Comparison of ENCODE assay signal across 36 cellular contexts in the genomic region with DNA sequence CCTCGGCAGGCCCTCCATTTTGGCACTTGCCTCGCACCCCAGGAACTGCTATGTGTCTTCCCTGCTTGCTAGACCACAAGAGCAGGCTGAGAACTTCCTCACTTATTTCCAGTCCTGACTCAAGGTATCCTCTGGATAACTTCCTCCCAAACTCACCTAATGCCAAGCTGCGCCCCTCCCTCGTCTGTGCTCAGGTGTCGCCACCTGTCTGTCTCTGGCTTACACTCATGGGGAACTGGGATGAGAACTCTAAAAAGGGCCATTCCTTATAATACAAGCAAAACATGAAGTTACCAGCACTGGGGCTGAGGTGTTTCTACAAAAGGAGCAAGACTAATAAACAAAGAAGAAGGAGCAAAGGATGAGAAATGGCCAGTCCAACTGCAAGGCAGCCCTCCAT.
"Had no signal": no experiment of that assay in that cellular context is flagged by ENCODE, and none has a peak within 500 bp of the region (broad histone marks: within the 10 kb centered on the region; RNA-seq: fewer than 3 reads in every experiment).

No MANE protein-coding gene starts in this region.

- DNase-seq: activated CD4-positive, alpha-beta memory T cell treated with anti-CD3 and anti-CD28 coated beads for 36 hours; activated CD4-positive, alpha-beta T cell treated with anti-CD3 and anti-CD28 coated beads for 1 hour; activated CD4-positive, alpha-beta T cell treated with anti-CD3 and anti-CD28 coated beads for 36 hours; activated CD4-positive, alpha-beta T cell treated with anti-CD3 and anti-CD28 coated beads for 48 hours; activated CD4-positive, alpha-beta T cell treated with anti-CD3 and anti-CD28 coated beads, Interleukin-2, amount 50 U/mL, for 1 hour; activated CD4-positive, alpha-beta T cell treated with anti-CD3 and anti-CD28 coated beads, Interleukin-2, amount 50 U/mL, for 4 hours; activated CD4-positive, CD25-positive, alpha-beta regulatory T cell; activated CD8-positive, alpha-beta memory T cell treated with anti-CD3 and anti-CD28 coated beads, Interleukin-2, amount 50 U/mL, for 4 hours; activated CD8-positive, alpha-beta T cell treated with anti-CD3 and anti-CD28 coated beads for 36 hours; activated effector memory CD4-positive, alpha-beta T cell treated with anti-CD3 and anti-CD28 coated beads, Interleukin-2, amount 50 U/mL, for 16 hours; activated gamma-delta T cell treated with Interleukin-2 at 50 U/mL for 16 hours; activated naive CD4-positive, alpha-beta T cell; activated naive CD4-positive, alpha-beta T cell treated with anti-CD3 and anti-CD28 coated beads for 36 hours; activated naive CD4-positive, alpha-beta T cell treated with anti-CD3 and anti-CD28 coated beads, Interleukin-2, amount 50 U/mL, for 16 hours; activated naive CD8-positive, alpha-beta T cell treated with anti-CD3 and anti-CD28 coated beads for 36 hours; activated T-cell treated with anti-CD3 and anti-CD28 coated beads for 4 hours; activated T-cell treated with anti-CD3 and anti-CD28 coated beads, Interleukin-2, amount 50 U/mL, for 1 hour; activated T-cell treated with anti-CD3 and anti-CD28 coated beads, Interleukin-2, amount 50 U/mL, for 4 hours; activated T-cell treated with anti-CD3 and anti-CD28 coated beads, Interleukin-2, amount 50 U/mL, for 72 hours; adrenal gland; amniotic stem cell; aorta; body of pancreas; brain microvascular endothelial cell; central memory CD4-positive, alpha-beta T cell; T-helper 1 cell; T-helper 2 cell; T-helper 9 cell had no signal

- H3K4me1 Mint-ChIP-seq: activated CD4-positive, alpha-beta T cell treated with anti-CD3 and anti-CD28 coated beads for 36 hours; activated naive CD8-positive, alpha-beta T cell treated with anti-CD3 and anti-CD28 coated beads for 36 hours; activated T-helper 17 cell treated with anti-CD3 and anti-CD28 coated beads, Interleukin-2, amount 50 U/mL, for 72 hours had no signal

- H3K27ac ChIP-seq: adrenal gland, body of pancreas, brain microvascular endothelial cell, breast epithelium, VCaP had no signal

- H3K27ac Mint-ChIP-seq: activated CD4-positive, alpha-beta memory T cell treated with anti-CD3 and anti-CD28 coated beads for 36 hours; activated CD4-positive, alpha-beta T cell treated with anti-CD3 and anti-CD28 coated beads for 36 hours; activated CD8-positive, alpha-beta T cell treated with anti-CD3 and anti-CD28 coated beads for 36 hours; activated naive CD4-positive, alpha-beta T cell treated with anti-CD3 and anti-CD28 coated beads for 36 hours; activated naive CD4-positive, alpha-beta T cell treated with anti-CD3 and anti-CD28 coated beads, Interleukin-2, amount 50 U/mL, for 72 hours; activated naive CD8-positive, alpha-beta T cell treated with anti-CD3 and anti-CD28 coated beads for 36 hours; activated T-cell treated with anti-CD3 and anti-CD28 coated beads, Interleukin-2, amount 50 U/mL, for 72 hours; activated T-helper 1 cell treated with anti-CD3 and anti-CD28 coated beads, Interleukin-12 subunit alpha, Interleukin-12 subunit beta, Interleukin-2, Interleukin-4 antibody, amounts not matched to agents 30 ng/mL and 10 ng/mL and 1 ng/mL, durations not matched to agents 14 hours and 24 hours and 36 hours; activated T-helper 17 cell treated with anti-CD3 and anti-CD28 coated beads, Interleukin-2, amount 50 U/mL, for 72 hours; T-helper 1 cell treated with Interleukin-12 subunit alpha and Interleukin-12 subunit beta and Interleukin-4 antibody, amounts not matched to agents 30 μg/mL and 1 μg/mL, for 36 hours; T-helper 2 cell treated with Interferon-gamma antibody and Interleukin-4, amounts not matched to agents 5 μg/mL and 100 μg/mL, for 36 hours had no signal

- ATAC-seq: activated CD4-positive, alpha-beta T cell treated with anti-CD3 and anti-CD28 coated beads for 36 hours; activated CD4-positive, CD25-positive, alpha-beta regulatory T cell treated with anti-CD3 and anti-CD28 coated beads, Interleukin-2, amount 50 U/mL, for 24 hours; activated CD8-positive, alpha-beta T cell treated with anti-CD3 and anti-CD28 coated beads for 36 hours; activated naive CD4-positive, alpha-beta T cell treated with anti-CD3 and anti-CD28 coated beads, Interleukin-2, amount 50 U/mL, for 72 hours; activated T-cell treated with anti-CD3 and anti-CD28 coated beads, Interleukin-2, amount 50 U/mL, for 4 hours; activated T-cell treated with anti-CD3 and anti-CD28 coated beads, Interleukin-2, amount 50 U/mL, for 72 hours; activated T-helper 17 cell treated with anti-CD3 and anti-CD28 coated beads, Interleukin-2, amount 50 U/mL, for 72 hours; body of pancreas had no signal

- H3K36me3 Mint-ChIP-seq: activated CD4-positive, alpha-beta memory T cell treated with anti-CD3 and anti-CD28 coated beads for 36 hours; activated naive CD4-positive, alpha-beta T cell treated with anti-CD3 and anti-CD28 coated beads, Interleukin-2, amount 50 U/mL, for 72 hours; activated naive CD8-positive, alpha-beta T cell treated with anti-CD3 and anti-CD28 coated beads for 36 hours had no signal

- H3K9me3 ChIP-seq: adrenal gland, body of pancreas, breast epithelium had no signal

- H3K4me1 ChIP-seq: body of pancreas, breast epithelium had no signal

- H3K4me3 ChIP-seq: adrenal gland, body of pancreas, breast epithelium had no signal

- H3K27me3 ChIP-seq: adrenal gland, body of pancreas, brain microvascular endothelial cell, breast epithelium had no signal

- H3K4me3 Mint-ChIP-seq: activated CD4-positive, alpha-beta memory T cell treated with anti-CD3 and anti-CD28 coated beads for 36 hours; activated CD4-positive, alpha-beta T cell treated with anti-CD3 and anti-CD28 coated beads for 36 hours; activated CD8-positive, alpha-beta T cell treated with anti-CD3 and anti-CD28 coated beads for 36 hours; activated naive CD4-positive, alpha-beta T cell treated with anti-CD3 and anti-CD28 coated beads for 36 hours; activated naive CD8-positive, alpha-beta T cell treated with anti-CD3 and anti-CD28 coated beads for 36 hours; activated T-cell treated with anti-CD3 and anti-CD28 coated beads, Interleukin-2, amount 50 U/mL, for 4 hours; activated T-cell treated with anti-CD3 and anti-CD28 coated beads, Interleukin-2, amount 50 U/mL, for 72 hours; activated T-helper 1 cell treated with anti-CD3 and anti-CD28 coated beads, Interleukin-12 subunit alpha, Interleukin-12 subunit beta, Interleukin-2, Interleukin-4 antibody, amounts not matched to agents 30 ng/mL and 10 ng/mL and 1 ng/mL, durations not matched to agents 14 hours and 24 hours and 36 hours; activated T-helper 17 cell treated with anti-CD3 and anti-CD28 coated beads, Interleukin-2, amount 50 U/mL, for 72 hours; T-helper 1 cell treated with Interleukin-12 subunit alpha and Interleukin-12 subunit beta and Interleukin-4 antibody, amounts not matched to agents 30 μg/mL and 1 μg/mL, for 36 hours; T-helper 2 cell treated with Interferon-gamma antibody and Interleukin-4, amounts not matched to agents 5 μg/mL and 100 μg/mL, for 36 hours had no signal

- H3K9me3 Mint-ChIP-seq: activated CD4-positive, alpha-beta memory T cell treated with anti-CD3 and anti-CD28 coated beads for 36 hours; activated CD8-positive, alpha-beta T cell treated with anti-CD3 and anti-CD28 coated beads for 36 hours; activated naive CD4-positive, alpha-beta T cell treated with anti-CD3 and anti-CD28 coated beads for 36 hours; activated T-cell treated with anti-CD3 and anti-CD28 coated beads, Interleukin-2, amount 50 U/mL, for 4 hours; activated T-cell treated with anti-CD3 and anti-CD28 coated beads, Interleukin-2, amount 50 U/mL, for 72 hours; activated T-helper 1 cell treated with anti-CD3 and anti-CD28 coated beads, Interleukin-12 subunit alpha, Interleukin-12 subunit beta, Interleukin-2, Interleukin-4 antibody, amounts not matched to agents 30 ng/mL and 10 ng/mL and 1 ng/mL, durations not matched to agents 14 hours and 24 hours and 36 hours; activated T-helper 17 cell treated with anti-CD3 and anti-CD28 coated beads, Interleukin-2, amount 50 U/mL, for 72 hours; T-helper 1 cell treated with Interleukin-12 subunit alpha and Interleukin-12 subunit beta and Interleukin-4 antibody, amounts not matched to agents 30 μg/mL and 1 μg/mL, for 36 hours; T-helper 2 cell treated with Interferon-gamma antibody and Interleukin-4, amounts not matched to agents 5 μg/mL and 100 μg/mL, for 36 hours had no signal

- H3K36me3 ChIP-seq: adrenal gland, brain microvascular endothelial cell, breast epithelium had no signal
